Comparison of ENCODE assay signal across 18 cellular contexts in genomic region chr13:99545979-99546378, GRCh38. TPM values are rescaled to one million over a fixed set of nuclear protein-coding genes. Genes with fewer than 3 reads are reported as not detected.
DNase-seq lines count a peak whose midpoint lies in the region; ATAC-seq and TF ChIP-seq lines count a peak whose summit lies in the region.
"Had no signal": no experiment of that assay in that cellular context is flagged by ENCODE, and none has a peak within 500 bp of the region (broad histone marks: within the 10 kb centered on the region; RNA-seq: fewer than 3 reads in every experiment).

No MANE protein-coding gene starts in this region.

- H3K36me3 ChIP-seq in Peyer's patch, result peaks cover 0 to 96% (median 0%) of the 10 kb centered on the region in 3 donors

- no peak overlapping the region for H3K27ac ChIP-seq in Peyer's patch

- TF ChIP-seq CTCF in epithelial cell of esophagus (IDR thresholded peaks at IDR 0.05; ENCODE audit: insufficient read depth, low read depth, low read length, missing control alignments), result no peak
- no peak for TF ChIP-seq CTCF in Peyer's patch (IDR thresholded peaks at IDR 0.05)

- peaks cover 27% of the 10 kb centered on the region for H3K36me3 Mint-ChIP-seq in activated naive CD4-positive, alpha-beta T cell treated with anti-CD3 and anti-CD28 coated beads, Interleukin-2, amount 50 U/mL, for 24 hours
- H3K36me3 Mint-ChIP-seq in IgD-negative memory B cell, result peaks cover 17% of the 10 kb centered on the region
- peaks cover 58% of the 10 kb centered on the region for H3K36me3 Mint-ChIP-seq in stimulated activated memory B cell treated with anti-CD40 and anti-IgM and Interleukin-4, amounts not matched to agents 10 μg/mL and 1 μg/mL and 100 μg/mL, for 72 hours

- no peaks in the 10 kb centered on the region for H3K27me3 Mint-ChIP-seq in activated naive CD4-positive, alpha-beta T cell treated with anti-CD3 and anti-CD28 coated beads, Interleukin-2, amount 50 U/mL, for 24 hours
- H3K27me3 Mint-ChIP-seq in IgD-negative memory B cell, result no peaks in the 10 kb centered on the region
- H3K27me3 Mint-ChIP-seq in stimulated activated memory B cell treated with anti-CD40 and anti-IgM and Interleukin-4, amounts not matched to agents 10 μg/mL and 1 μg/mL and 100 μg/mL, for 72 hours, result no peaks in the 10 kb centered on the region

- H3K27me3 ChIP-seq in Peyer's patch, result no peaks in the 10 kb centered on the region
- H3K27me3 ChIP-seq: MG63 had no signal

- H3K4me1 ChIP-seq in Peyer's patch, result no peaks in the 10 kb centered on the region

- H3K4me3 ChIP-seq in epithelial cell of esophagus (ENCODE audit: low read length), result no peak overlapping the region
- no peak overlapping the region for H3K4me3 ChIP-seq in Peyer's patch
- H3K4me3 ChIP-seq: MG63 had no signal

- H3K9me3 Mint-ChIP-seq in activated naive CD4-positive, alpha-beta T cell treated with anti-CD3 and anti-CD28 coated beads, Interleukin-2, amount 50 U/mL, for 24 hours, result no peaks in the 10 kb centered on the region
- no peaks in the 10 kb centered on the region for H3K9me3 Mint-ChIP-seq in IgD-negative memory B cell
- H3K9me3 Mint-ChIP-seq in stimulated activated memory B cell treated with anti-CD40 and anti-IgM and Interleukin-4, amounts not matched to agents 10 μg/mL and 1 μg/mL and 100 μg/mL, for 72 hours, result no peaks in the 10 kb centered on the region

- DNase-seq in activated naive CD4-positive, alpha-beta T cell treated with Interleukin-2 at 50 U/mL for 16 hours, result no peak
- DNase-seq in epithelial cell of esophagus (ENCODE audit: low read depth) (peak; percentile 78), CD1c-positive myeloid dendritic cell (ENCODE audit: extremely low spot score) (no peak), Peyer's patch (no peak)
- DNase-seq: 8988T, GF-D8, MG63, NCI-H1105, NCI-H1694 treated with DMSO at 0.1 percent for 48 hours, NCI-H2107, NCI-H226, NCI-H526, SHP77 treated with DMSO at 0.1 percent for 48 hours had no signal

- peaks cover 70% of the 10 kb centered on the region for H3K4me1 Mint-ChIP-seq in activated naive CD4-positive, alpha-beta T cell treated with anti-CD3 and anti-CD28 coated beads, Interleukin-2, amount 50 U/mL, for 24 hours
- H3K4me1 Mint-ChIP-seq in IgD-negative memory B cell, result peaks cover 41 to 53% (median 50%) of the 10 kb centered on the region in 3 donors
- H3K4me1 Mint-ChIP-seq in stimulated activated memory B cell treated with anti-CD40 and anti-IgM and Interleukin-4, amounts not matched to agents 10 μg/mL and 1 μg/mL and 100 μg/mL, for 72 hours, result peaks cover 67% of the 10 kb centered on the region

- H3K27ac Mint-ChIP-seq in activated naive CD4-positive, alpha-beta T cell treated with anti-CD3 and anti-CD28 coated beads, Interleukin-2, amount 50 U/mL, for 24 hours, result peak overlapping the region; percentile 23
- H3K27ac Mint-ChIP-seq in IgD-negative memory B cell, result peak overlapping the region; percentile 90 to 92 (median 92)
- H3K27ac Mint-ChIP-seq in stimulated activated memory B cell treated with anti-CD40 and anti-IgM and Interleukin-4, amounts not matched to agents 10 μg/mL and 1 μg/mL and 100 μg/mL, for 72 hours, result peak overlapping the region; percentile 86

- ATAC-seq in stimulated activated memory B cell treated with anti-CD40 and anti-IgM and Interleukin-4, amounts not matched to agents 10 μg/mL and 1 μg/mL and 100 μg/mL, for 72 hours, result no peak
- ATAC-seq in GM19324 (IDR thresholded peaks at IDR 0.05; ENCODE audit: low FRiP score, unreplicated experiment), result no peak
- ATAC-seq: SK-N-SH treated with all-trans-retinoic acid at 6 μM for 48 hours had no signal

- TF ChIP-seq POLR2A in Peyer's patch (IDR thresholded peaks at IDR 0.05), result no peak

- no peaks in the 10 kb centered on the region for H3K9me3 ChIP-seq in Peyer's patch
- H3K9me3 ChIP-seq: MG63 had no signal

- no peak overlapping the region for H3K4me3 Mint-ChIP-seq in activated naive CD4-positive, alpha-beta T cell treated with anti-CD3 and anti-CD28 coated beads, Interleukin-2, amount 50 U/mL, for 24 hours
- peak overlapping the region; percentile 38 to 90 (median 57) for H3K4me3 Mint-ChIP-seq in IgD-negative memory B cell
- H3K4me3 Mint-ChIP-seq in stimulated activated memory B cell treated with anti-CD40 and anti-IgM and Interleukin-4, amounts not matched to agents 10 μg/mL and 1 μg/mL and 100 μg/mL, for 72 hours, result peak overlapping the region; percentile 28

RNA-seq across cellular contexts. Expression of gene TM9SF2, which starts 44.7 kb away (rescaled TPM):
- 85.9 TPM for polyA plus RNA-seq in IgD-negative memory B cell
- total RNA-seq in Peyer's patch, result 100 to 1,000 TPM in 2 of 4 donors, 10 to 100 TPM in 2; 19.8 to 189 (median 107) TPM

Comparison
In these comparisons a context has a peak if more than half of its experiments do, and no peak if none do; other contexts are left out.
1. H3K27ac Mint-ChIP-seq: peak in every context shown above with its lines; median percentile 92 in IgD-negative memory B cell; 86 in stimulated activated memory B cell treated with anti-CD40 and anti-IgM and Interleukin-4, amounts not matched to agents 10 μg/mL and 1 μg/mL and 100 μg/mL, for 72 hours; 23 in activated naive CD4-positive, alpha-beta T cell treated with anti-CD3 and anti-CD28 coated beads, Interleukin-2, amount 50 U/mL, for 24 hours.